19 cellular contexts compared by ENCODE assay signal in genomic region chr21:37767984-37768383, GRCh38.
DNase-seq lines count a peak whose midpoint lies in the region; ATAC-seq and TF ChIP-seq lines count a peak whose summit lies in the region.
"Had no signal": no experiment of that assay in that cellular context is flagged by ENCODE, and none has a peak within 500 bp of the region (broad histone marks: within the 10 kb centered on the region; RNA-seq: fewer than 3 reads in every experiment).

No MANE protein-coding gene starts in this region.

- H3K9me2 ChIP-seq in hepatocyte (replicated peaks; ENCODE audit: insufficient read depth), result no peaks in the 10 kb centered on the region
- H3K9me2 ChIP-seq: SK-N-SH had no signal

- H3K4me3 Mint-ChIP-seq in natural killer cell, result no peak overlapping the region
- no peak overlapping the region for H3K4me3 Mint-ChIP-seq in activated naive CD8-positive, alpha-beta T cell treated with anti-CD3 and anti-CD28 coated beads, Interleukin-2, amount 50 U/mL, for 24 hours
- H3K4me3 Mint-ChIP-seq: CD4-positive, CD25-positive, alpha-beta regulatory T cell; stimulated activated naive CD8-positive, alpha-beta T cell treated with anti-CD3 and anti-CD28 coated beads, Interleukin-15, Interleukin-2, amounts not matched to agents 100 ng/mL and 50 ng/mL, for 24 hours had no signal

- H3K36me3 Mint-ChIP-seq in natural killer cell, result no peaks in the 10 kb centered on the region
- H3K36me3 Mint-ChIP-seq in activated naive CD8-positive, alpha-beta T cell treated with anti-CD3 and anti-CD28 coated beads, Interleukin-2, amount 50 U/mL, for 24 hours (ENCODE audit: low read depth), result no peaks in the 10 kb centered on the region
- H3K36me3 Mint-ChIP-seq: CD4-positive, CD25-positive, alpha-beta regulatory T cell had no signal

- H3K27ac Mint-ChIP-seq in natural killer cell, result no peak overlapping the region
- no peak overlapping the region for H3K27ac Mint-ChIP-seq in activated naive CD8-positive, alpha-beta T cell treated with anti-CD3 and anti-CD28 coated beads, Interleukin-2, amount 50 U/mL, for 24 hours
- H3K27ac Mint-ChIP-seq: CD4-positive, CD25-positive, alpha-beta regulatory T cell; stimulated activated naive CD8-positive, alpha-beta T cell treated with anti-CD3 and anti-CD28 coated beads, Interleukin-15, Interleukin-2, amounts not matched to agents 100 ng/mL and 50 ng/mL, for 24 hours had no signal

- peaks cover 8 to 10% of the 10 kb centered on the region in 2 donors for H3K27me3 Mint-ChIP-seq in natural killer cell (ENCODE audit: low read depth in 2 of 2)
- peaks cover 2% of the 10 kb centered on the region for H3K27me3 Mint-ChIP-seq in activated naive CD8-positive, alpha-beta T cell treated with anti-CD3 and anti-CD28 coated beads, Interleukin-2, amount 50 U/mL, for 24 hours
- H3K27me3 Mint-ChIP-seq: CD4-positive, CD25-positive, alpha-beta regulatory T cell had no signal

- H3K79me2 ChIP-seq in hepatocyte, result no peaks in the 10 kb centered on the region

- DNase-seq in A172 (ENCODE audit: low spot score) (peak; percentile 25), HCEC 1CT (peak; percentile 39), RWPE2 (ENCODE audit: low spot score) (no peak), foreskin fibroblast (peak; percentile 40 to 71), hepatocyte (ENCODE audit: low spot score) (no peak), natural killer cell (no peak)
- DNase-seq in activated naive CD8-positive, alpha-beta T cell treated with anti-CD3 and anti-CD28 coated beads, Interleukin-2, amount 50 U/mL, for 24 hours, result no peak
- DNase-seq: activated CD4-positive, alpha-beta T cell treated with anti-CD3 and anti-CD28 coated beads for 4 hours; CD4-positive, CD25-positive, alpha-beta regulatory T cell; cortex of kidney; erythroblast; left cardiac atrium; NCI-H187; NCI-H69; SK-N-SH had no signal

- H3K27me3 ChIP-seq in RWPE2 (ENCODE audit: insufficient read depth, poor library complexity, severe bottlenecking) (no peaks in the 10 kb centered on the region), hepatocyte (no peaks in the 10 kb centered on the region)
- H3K27me3 ChIP-seq: ascending aorta, right atrium auricular region had no signal

- H3K4me3 ChIP-seq in RWPE2 (ENCODE audit: severe bottlenecking) (no peak overlapping the region), foreskin fibroblast (ENCODE audit: low read depth in 1 of 2, low read length in 2 of 2) (no peak overlapping the region), hepatocyte (no peak overlapping the region)
- H3K4me3 ChIP-seq: ascending aorta, right atrium auricular region had no signal

- H3K9me3 ChIP-seq in RWPE2 (ENCODE audit: severe bottlenecking), result no peaks in the 10 kb centered on the region
- no peaks in the 10 kb centered on the region for H3K9me3 ChIP-seq in hepatocyte (ENCODE audit: low read depth)
- H3K9me3 ChIP-seq: ascending aorta, right atrium auricular region, SK-N-SH had no signal

- ATAC-seq in RWPE2 (ENCODE audit: low read depth) (peak; percentile 44; the same call in 2 of the 3 replicates), natural killer cell (no peak), GM18511 (IDR thresholded peaks at IDR 0.05; ENCODE audit: unreplicated experiment) (no peak)
- no peak for ATAC-seq in activated naive CD8-positive, alpha-beta T cell treated with anti-CD3 and anti-CD28 coated beads, Interleukin-2, amount 50 U/mL, for 24 hours
- ATAC-seq: left cardiac atrium had no signal

- no peaks in the 10 kb centered on the region for H3K36me3 ChIP-seq in RWPE2 (ENCODE audit: low read depth)
- H3K36me3 ChIP-seq in hepatocyte (replicated peaks; ENCODE audit: insufficient read depth, low read depth), result no peaks in the 10 kb centered on the region
- H3K36me3 ChIP-seq: ascending aorta, right atrium auricular region had no signal

- H3K4me1 ChIP-seq in RWPE2 (ENCODE audit: insufficient read depth, poor library complexity, severe bottlenecking) (peaks cover 36% of the 10 kb centered on the region), hepatocyte (ENCODE audit: insufficient read depth) (no peaks in the 10 kb centered on the region)
- H3K4me1 ChIP-seq: ascending aorta, right atrium auricular region had no signal

- H3K4me1 Mint-ChIP-seq in natural killer cell, result no peaks in the 10 kb centered on the region
- H3K4me1 Mint-ChIP-seq in activated naive CD8-positive, alpha-beta T cell treated with anti-CD3 and anti-CD28 coated beads, Interleukin-2, amount 50 U/mL, for 24 hours, result no peaks in the 10 kb centered on the region
- H3K4me1 Mint-ChIP-seq: CD4-positive, CD25-positive, alpha-beta regulatory T cell had no signal

- H4K20me1 ChIP-seq in hepatocyte (ENCODE audit: insufficient read depth, poor library complexity, severe bottlenecking), result no peaks in the 10 kb centered on the region

- intact Hi-C loops in natural killer cell (cut with micrococcal nuclease), result no loop called here

- H2AFZ ChIP-seq in hepatocyte, result no peak overlapping the region

- TF ChIP-seq CTCF in RWPE2 (IDR thresholded peaks at IDR 0.05; ENCODE audit: poor library complexity, severe bottlenecking) (no peak), foreskin fibroblast (IDR thresholded peaks at IDR 0.05; ENCODE audit: low read depth, low read length) (no peak), hepatocyte (IDR thresholded peaks at IDR 0.05; ENCODE audit: poor library complexity) (no peak), natural killer cell (IDR thresholded peaks at IDR 0.05) (no peak)

- WGBS in hepatocyte (ENCODE audit: low lambda C conversion rate, missing lambda C conversion rate), result 65% methylated on average over 5 of the region's 5 CpGs

- no peak overlapping the region for H3K4me2 ChIP-seq in hepatocyte
- H3K4me2 ChIP-seq: SK-N-SH had no signal

- H3K27ac ChIP-seq in RWPE2 (ENCODE audit: poor library complexity, severe bottlenecking) (no peak overlapping the region), hepatocyte (no peak overlapping the region)
- H3K27ac ChIP-seq: ascending aorta, right atrium auricular region had no signal

- no peaks in the 10 kb centered on the region for H3K9me3 Mint-ChIP-seq in natural killer cell
- H3K9me3 Mint-ChIP-seq in activated naive CD8-positive, alpha-beta T cell treated with anti-CD3 and anti-CD28 coated beads, Interleukin-2, amount 50 U/mL, for 24 hours, result no peaks in the 10 kb centered on the region
- H3K9me3 Mint-ChIP-seq: stimulated activated naive CD8-positive, alpha-beta T cell treated with anti-CD3 and anti-CD28 coated beads, Interleukin-15, Interleukin-2, amounts not matched to agents 100 ng/mL and 50 ng/mL, for 24 hours had no signal

Comparison
In these comparisons a context has a peak if more than half of its experiments do, and no peak if none do; other contexts are left out.
1. DNase-seq: peak in A172 (single experiment), HCEC 1CT (single experiment) and foreskin fibroblast (2 of 2); none in RWPE2 (single experiment), hepatocyte (single experiment), natural killer cell (single experiment) and activated naive CD8-positive, alpha-beta T cell treated with anti-CD3 and anti-CD28 coated beads, Interleukin-2, amount 50 U/mL, for 24 hours (single experiment).